Comparison of ENCODE assay signal across 13 cellular contexts in genomic region chr13:37138169-37138568, GRCh38. TPM values are rescaled to one million over a fixed set of nuclear protein-coding genes. Genes with fewer than 3 reads are reported as not detected.
DNase-seq lines count a peak whose midpoint lies in the region; ATAC-seq and TF ChIP-seq lines count a peak whose summit lies in the region.
"Had no signal": no experiment of that assay in that cellular context is flagged by ENCODE, and none has a peak within 500 bp of the region (broad histone marks: within the 10 kb centered on the region; RNA-seq: fewer than 3 reads in every experiment).

No MANE protein-coding gene starts in this region.

- no peaks in the 10 kb centered on the region for H3K4me1 ChIP-seq in breast epithelium

- no TSS peak for BruUV-seq in MCF 10A (replicated peaks; lab: Mats Ljungman, UMichigan)

- no peaks in the 10 kb centered on the region for H3K36me3 ChIP-seq in breast epithelium

- no peak overlapping the region for H3K27ac Mint-ChIP-seq in MCF 10A (ENCODE audit: low read depth, unreplicated experiment)
- H3K27ac Mint-ChIP-seq in type B pancreatic cell, result no peak overlapping the region
- H3K27ac Mint-ChIP-seq: activated naive CD8-positive, alpha-beta T cell treated with anti-CD3 and anti-CD28 coated beads, Interleukin-2, amount 10 ng/mL, durations not matched to agents 7 days and 5 days had no signal

- no peaks in the 10 kb centered on the region for H3K27me3 ChIP-seq in breast epithelium
- H3K27me3 ChIP-seq: neutrophil had no signal

- TF ChIP-seq CTCF in MCF 10A (IDR thresholded peaks at IDR 0.05; ENCODE audit: unreplicated experiment), result peak; percentile 17
- TF ChIP-seq CTCF in breast epithelium (IDR thresholded peaks at IDR 0.05), result no peak
- TF ChIP-seq CTCF in type B pancreatic cell (conservative IDR thresholded peaks at IDR 0.05), result peak; percentile 45

- in situ Hi-C loops in SK-MEL-5 (cut with HindIII; ENCODE audit: low pct_unique_long_range_greater_than_20kb, low sequenced_read_pairs), result no loop called here

- intact Hi-C loops in MCF 10A (cut with micrococcal nuclease) (no loop called here), breast epithelium (cut with DNase I; ENCODE audit: low total_unique reads) (no loop called here)

- H3K9me3 ChIP-seq in breast epithelium, result no peaks in the 10 kb centered on the region
- H3K9me3 ChIP-seq: neutrophil had no signal

- H3K27me3 Mint-ChIP-seq in MCF 10A (ENCODE audit: insufficient read depth, unreplicated experiment), result no peaks in the 10 kb centered on the region
- H3K27me3 Mint-ChIP-seq in type B pancreatic cell, result no peaks in the 10 kb centered on the region

- POLR2A ChIA-PET in MCF 10A (lab: Yijun Ruan, JAX), result no interaction called here

- DNase-seq in MCF 10A (ENCODE audit: unreplicated experiment) (peak; percentile 57), breast epithelium (ENCODE audit: low spot score in 2 of 2) (no peak), SK-MEL-5 (ENCODE audit: low read depth, low spot score) (peak; percentile 70), foreskin melanocyte (peak; percentile 10), type B pancreatic cell (ENCODE audit: extremely low spot score, unreplicated experiment) (no peak), KG1 (lab: John Stamatoyannopoulos, UW) (no peak)
- DNase-seq: activated naive CD8-positive, alpha-beta T cell treated with anti-CD3 and anti-CD28 coated beads, Interleukin-2, amount 10 ng/mL, durations not matched to agents 7 days and 5 days; stimulated activated naive CD8-positive, alpha-beta T cell treated with anti-CD3 and anti-CD28 coated beads, Interleukin-15, Interleukin-2, amounts not matched to agents 100 U/mL and 50 U/mL, for 24 hours had no signal

- TF ChIP-seq POLR2A in breast epithelium (IDR thresholded peaks at IDR 0.05), result no peak

- no peak overlapping the region for H3K4me3 ChIP-seq in breast epithelium

- CTCF ChIA-PET in MCF 10A (lab: Yijun Ruan, JAX), result no interaction called here

- H3K4me3 Mint-ChIP-seq in MCF 10A (ENCODE audit: unreplicated experiment), result no peak overlapping the region
- no peak overlapping the region for H3K4me3 Mint-ChIP-seq in type B pancreatic cell
- H3K4me3 Mint-ChIP-seq: activated naive CD8-positive, alpha-beta T cell treated with anti-CD3 and anti-CD28 coated beads, Interleukin-2, amount 10 ng/mL, durations not matched to agents 7 days and 5 days had no signal

- peak overlapping the region in 1 of 2 donors; percentile 1 for H3K27ac ChIP-seq in breast epithelium
- H3K27ac ChIP-seq: neutrophil had no signal

- ATAC-seq in HG02840 (IDR thresholded peaks at IDR 0.05; ENCODE audit: low FRiP score, unreplicated experiment) (no peak), HG03378 (IDR thresholded peaks at IDR 0.05; ENCODE audit: unreplicated experiment) (no peak)
- ATAC-seq: stimulated activated naive CD8-positive, alpha-beta T cell treated with anti-CD3 and anti-CD28 coated beads, Interleukin-15, Interleukin-2, amounts not matched to agents 100 U/mL and 50 U/mL, for 24 hours had no signal

- peaks cover 7% of the 10 kb centered on the region for H3K9me3 Mint-ChIP-seq in MCF 10A (ENCODE audit: unreplicated experiment)
- no peaks in the 10 kb centered on the region for H3K9me3 Mint-ChIP-seq in type B pancreatic cell
- H3K9me3 Mint-ChIP-seq: activated naive CD8-positive, alpha-beta T cell treated with anti-CD3 and anti-CD28 coated beads, Interleukin-2, amount 10 ng/mL, durations not matched to agents 7 days and 5 days had no signal

- no peaks in the 10 kb centered on the region for H3K36me3 Mint-ChIP-seq in MCF 10A (ENCODE audit: insufficient read depth, unreplicated experiment)
- H3K36me3 Mint-ChIP-seq in type B pancreatic cell, result no peaks in the 10 kb centered on the region
- H3K36me3 Mint-ChIP-seq: activated naive CD8-positive, alpha-beta T cell treated with anti-CD3 and anti-CD28 coated beads, Interleukin-2, amount 10 ng/mL, durations not matched to agents 7 days and 5 days had no signal

- H3K4me1 Mint-ChIP-seq in MCF 10A (ENCODE audit: insufficient read depth, unreplicated experiment) (no peaks in the 10 kb centered on the region), type B pancreatic cell (ENCODE audit: unreplicated experiment) (peaks cover 18% of the 10 kb centered on the region)
- H3K4me1 Mint-ChIP-seq: activated naive CD8-positive, alpha-beta T cell treated with anti-CD3 and anti-CD28 coated beads, Interleukin-2, amount 10 ng/mL, durations not matched to agents 7 days and 5 days had no signal

RNA-seq across cellular contexts. Expression of gene CSNK1A1L, which starts 32.7 kb away (rescaled TPM):
- not detected in 2 replicates for total RNA-seq in MCF 10A (2022)
- not detected for total RNA-seq in breast epithelium
- not detected in 2 replicates for total RNA-seq in SK-MEL-5 (2014; rRNA removed; shearing (Covaris generic))
- not detected in 2 replicates for polyA plus RNA-seq in SK-MEL-5 (2015; cell fraction: cytosol; rRNA removed)
- not detected in 2 replicates for polyA plus RNA-seq in SK-MEL-5 (2015; cell fraction: nucleus; rRNA removed)
- not detected in 2 replicates for total RNA-seq in type B pancreatic cell (ENCODE audit: low replicate concordance)
- total RNA-seq: activated CD8-positive, alpha-beta memory T cell treated with anti-CD3 and anti-CD28 coated beads for 36 hours; activated naive CD8-positive, alpha-beta T cell treated with anti-CD3 and anti-CD28 coated beads, Interleukin-2, amount 10 ng/mL, durations not matched to agents 7 days and 5 days; T-helper 1 cell treated with Interleukin-12 subunit alpha and Interleukin-12 subunit beta and Interleukin-4 antibody, amounts not matched to agents 30 ng/mL and 1 ng/mL, for 36 hours had no signal

Comparison
In these comparisons a context has a peak if more than half of its experiments do, and no peak if none do; other contexts are left out.
1. DNase-seq: peak in MCF 10A (single experiment), SK-MEL-5 (single experiment) and foreskin melanocyte (single experiment); none in breast epithelium (0 of 2), type B pancreatic cell (single experiment) and KG1 (single experiment).
2. CTCF ChIP-seq: peak in MCF 10A (single experiment) and type B pancreatic cell (single experiment); none in breast epithelium (0 of 3).